8 cellular contexts compared by ENCODE assay signal in the genomic region with DNA sequence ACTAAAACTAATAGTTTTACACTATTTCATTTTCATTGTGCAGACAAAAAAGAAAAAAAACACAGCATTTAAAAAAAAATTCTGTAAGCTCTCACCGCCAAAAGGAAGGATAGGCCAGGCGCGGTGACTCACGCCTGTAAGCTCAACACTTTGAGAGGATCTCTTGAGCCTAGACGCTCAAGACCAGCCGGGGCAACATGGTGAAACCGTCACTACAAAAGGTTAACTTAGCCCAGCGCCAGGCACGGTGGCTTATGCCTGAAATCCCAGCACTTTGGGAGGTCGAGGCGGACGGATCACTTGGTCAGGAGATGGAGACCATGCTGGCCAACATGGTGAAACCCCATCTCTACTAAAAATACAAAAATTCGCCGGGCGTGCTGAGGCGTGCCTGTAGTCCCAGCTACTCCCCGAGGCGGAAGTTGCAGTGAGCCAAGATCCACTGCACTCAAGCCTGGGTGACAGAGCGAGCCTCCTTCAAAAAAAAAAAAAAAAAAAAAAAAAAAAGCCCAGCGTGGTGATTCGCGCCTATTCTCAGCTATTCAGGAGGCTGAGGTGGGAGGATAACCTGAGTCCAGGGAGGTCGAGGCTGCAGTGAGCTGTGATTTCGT. TPM values are rescaled to one million over a fixed set of nuclear protein-coding genes. Genes with fewer than 3 reads are reported as not detected.
DNase-seq lines count a peak whose midpoint lies in the region; ATAC-seq and TF ChIP-seq lines count a peak whose summit lies in the region.

No MANE protein-coding gene starts in this region.

- H3K79me2 ChIP-seq in PC-9 (ENCODE audit: low read depth): peaks cover 20% of the 10 kb centered on the region

- BruUV-seq in PC-9 (replicated peaks; lab: Mats Ljungman, UMichigan): no TSS peak

- in situ Hi-C loops in gastrocnemius medialis (cut with MboI; ENCODE audit: low sequenced_read_pairs in 4 of 4): loop anchor here in 1 of 4 donors (10.0 kb wide), 1 partner anchor 52 kb away; no protein-coding TSS in a partner anchor

- no peak for TF ChIP-seq CTCF in PC-9 (conservative IDR thresholded peaks at IDR 0.05)
- TF ChIP-seq CTCF in heart left ventricle (IDR thresholded peaks at IDR 0.05): no peak
- no peak for TF ChIP-seq CTCF in gastrocnemius medialis (IDR thresholded peaks at IDR 0.05 in 4 of 5, conservative IDR thresholded peaks at IDR 0.05 in 1 of 5)

- DNase-seq in NCI-H526 (lab: John Stamatoyannopoulos, UW) (peak; percentile 51 to 70), NCI-H526 treated with DMSO at 0.1 percent for 48 hours (lab: John Stamatoyannopoulos, UW) (no peak), PC-9 (peak; percentile 66), heart left ventricle (peak; percentile 50 to 74 (median 68)), gastrocnemius medialis (peak; percentile 46 to 76)
- DNase-seq in activated effector memory CD4-positive, alpha-beta T cell treated with Interleukin-2 at 50 U/mL for 16 hours: peak; percentile 39

- no peaks in the 10 kb centered on the region for H4K20me1 ChIP-seq in PC-9 (ENCODE audit: insufficient read depth)

- no peak for ATAC-seq in heart left ventricle
- ATAC-seq in gastrocnemius medialis: peak in 1 of 2 donors; percentile 25
- ATAC-seq in GM19324 (IDR thresholded peaks at IDR 0.05; ENCODE audit: low FRiP score, unreplicated experiment): no peak
- ATAC-seq in HG02870 (IDR thresholded peaks at IDR 0.05; ENCODE audit: unreplicated experiment): no peak

- 0 out of 2 replicates have a peak overlapping the region, but pooled peaks have one; percentile 46 for H2AFZ ChIP-seq in PC-9

- H3K9me2 ChIP-seq in PC-9 (ENCODE audit: insufficient read depth): no peaks in the 10 kb centered on the region

- intact Hi-C loops in PC-9 (cut with micrococcal nuclease; ENCODE audit: unreplicated experiment): loop anchor here (1.0 kb wide), 1 partner anchor 33 kb away; no protein-coding TSS in a partner anchor
- intact Hi-C loops in heart left ventricle (cut with DNase I): loop anchor here in 2 of 10 donors (10.0 kb wide), 2 partner anchors 52 to 142 kb away; partner anchors contain the start of gene ZBTB17 (in 1 of the 2)
- intact Hi-C loops in gastrocnemius medialis (cut with DNase I; ENCODE audit: low total_unique reads): loop anchor here (5.0 to 10.0 kb wide), 2 partner anchors 69 to 208 kb away; no protein-coding TSS in a partner anchor

- H3K4me3 ChIP-seq in PC-9 (peak overlapping the region; percentile 91; the same call in 1 of the 2 replicates), heart left ventricle (peak overlapping the region in 11 of 12 donors; percentile 59 to 96 (median 76)), gastrocnemius medialis (peak overlapping the region; percentile 71 to 98 (median 82))

- TF ChIP-seq POLR2A in heart left ventricle (IDR thresholded peaks at IDR 0.05) (no peak), gastrocnemius medialis (IDR thresholded peaks at IDR 0.05) (peak in 1 of 2 donors; percentile 31)

- CTCF ChIA-PET in PC-9 (lab: Charles Lee): interaction anchor here (0.6 to 0.7 kb wide), 2 partner anchors 10 to 11 kb away, joined by 3 to 9 read pairs; no protein-coding TSS in a partner anchor

- 52 to 72% (median 60%) methylated on average over 24 of the region's 24 CpGs for WGBS in heart left ventricle, 4 donors

- H3F3A ChIP-seq in PC-9 (ENCODE audit: insufficient read depth, low read depth): peaks cover 44% of the 10 kb centered on the region

- H3K27ac ChIP-seq in PC-9 (peak overlapping the region; percentile 100), heart left ventricle (peak overlapping the region in 11 of 12 donors; percentile 97 to 100 (median 100)), gastrocnemius medialis (peak overlapping the region; percentile 96 to 100 (median 98))

- H3K27me3 ChIP-seq in PC-9 (ENCODE audit: insufficient read depth, low read depth): no peaks in the 10 kb centered on the region
- no peaks in the 10 kb centered on the region for H3K27me3 ChIP-seq in heart left ventricle
- no peaks in the 10 kb centered on the region for H3K27me3 ChIP-seq in gastrocnemius medialis

- no peaks in the 10 kb centered on the region for H3K36me3 ChIP-seq in PC-9 (ENCODE audit: low read depth)
- no peaks in the 10 kb centered on the region for H3K36me3 ChIP-seq in heart left ventricle
- no peaks in the 10 kb centered on the region for H3K36me3 ChIP-seq in gastrocnemius medialis

- POLR2A ChIA-PET in PC-9 (lab: Charles Lee; ENCODE audit: unreplicated experiment): interaction anchor here (0.5 to 1.5 kb wide), 11 partner anchors 8 to 529 kb away, joined by 3 to 28 read pairs (median 16); partner anchors contain the start of gene SPEN

- peak overlapping the region; percentile 97 for H3K4me2 ChIP-seq in PC-9

- peaks cover 22% of the 10 kb centered on the region for H3K4me1 ChIP-seq in PC-9 (replicated peaks; ENCODE audit: insufficient read depth)
- peaks cover 0 to 61% (median 13%) of the 10 kb centered on the region in 12 donors for H3K4me1 ChIP-seq in heart left ventricle
- peaks cover 5 to 16% of the 10 kb centered on the region in 2 donors for H3K4me1 ChIP-seq in gastrocnemius medialis

- H3K9me3 ChIP-seq in PC-9 (ENCODE audit: insufficient read depth, low read depth) (no peaks in the 10 kb centered on the region), heart left ventricle (no peaks in the 10 kb centered on the region), gastrocnemius medialis (no peaks in the 10 kb centered on the region)

RNA-seq across cellular contexts. Expression of gene SPEN, which starts 14.3 kb away (rescaled TPM):
- 44.9 and 46.8 TPM in 2 replicates for total RNA-seq in PC-9 (2021)
- total RNA-seq in heart left ventricle: 10 to 100 TPM; 18.3 to 41.5 (median 31.3) TPM
- 10 to 100 TPM; 11.0 to 20.2 TPM for polyA plus RNA-seq in heart left ventricle
- total RNA-seq in gastrocnemius medialis: 10 to 100 TPM; 21.7 to 55.5 (median 38.0) TPM

RNA-seq across cellular contexts. Expression of gene UQCRHL, which starts 25.7 kb away (rescaled TPM):
- total RNA-seq in PC-9 (2021) (4.9 and 5.1 TPM in 2 replicates), heart left ventricle (1 to 10 TPM; 2.0 to 7.5 (median 3.8) TPM), gastrocnemius medialis (1 to 10 TPM; 1.2 to 2.4 (median 1.2) TPM)
- polyA plus RNA-seq in heart left ventricle: 1 to 10 TPM; 6.6 to 9.8 TPM
